ENCODE assay signal across 7 cellular contexts in the genomic region with DNA sequence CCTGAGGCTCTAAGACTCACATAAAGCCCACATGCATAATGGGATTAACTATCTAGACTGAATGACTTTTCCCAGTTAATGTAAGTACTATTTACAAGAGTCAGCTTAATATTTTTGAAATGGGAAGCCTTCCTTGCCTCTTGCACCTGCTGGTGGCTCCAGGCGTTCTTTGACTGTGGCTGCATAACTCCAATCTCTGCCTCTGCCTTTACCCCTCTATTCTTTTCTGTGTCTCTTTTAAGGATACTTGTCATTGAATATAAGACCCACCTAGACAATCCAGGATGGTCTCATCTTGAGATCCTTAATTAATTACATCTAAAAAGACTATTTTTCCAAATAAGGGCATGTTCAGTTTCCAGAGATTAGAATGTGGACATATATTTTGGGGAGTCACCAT.
"Had no signal": no experiment of that assay in that cellular context is flagged by ENCODE, and none has a peak within 500 bp of the region (broad histone marks: within the 10 kb centered on the region; RNA-seq: fewer than 3 reads in every experiment).

No MANE protein-coding gene starts in this region.

- DNase-seq: GDM1, GF-D8 had no signal

- H3K4me3 ChIP-seq: GM12878 had no signal

- FAIRE-seq: G401.6, GM12878, GM12892, GM18507, GM19239 had no signal
